Comparison of ENCODE assay signal across 15 cellular contexts in the genomic region with DNA sequence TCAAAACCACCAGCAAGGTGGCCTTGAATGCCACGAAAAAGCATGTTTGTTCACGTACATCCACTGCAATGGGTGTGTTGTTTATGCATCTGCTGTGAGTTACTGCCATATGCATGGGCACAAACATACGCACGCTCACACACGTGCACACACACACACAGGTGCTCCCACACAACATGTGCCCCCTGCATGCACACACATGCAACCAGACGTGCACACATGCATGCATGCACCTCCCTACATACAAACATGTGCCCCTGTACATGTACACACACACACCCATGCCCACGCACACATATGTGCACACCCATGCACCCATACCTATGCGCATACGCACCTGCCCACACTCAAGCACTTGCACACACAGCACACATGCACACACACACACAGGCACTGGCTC. TPM values are rescaled to one million over a fixed set of nuclear protein-coding genes. Genes with fewer than 3 reads are reported as not detected.
DNase-seq lines count a peak whose midpoint lies in the region; ATAC-seq, FAIRE-seq and TF ChIP-seq lines count a peak whose summit lies in the region.
"Had no signal": no experiment of that assay in that cellular context is flagged by ENCODE, and none has a peak within 500 bp of the region (broad histone marks: within the 10 kb centered on the region; RNA-seq: fewer than 3 reads in every experiment).

No MANE protein-coding gene starts in this region.

- peak overlapping the region; percentile 54; the same call in 1 of the 2 replicates for H2AFZ ChIP-seq in Loucy (ENCODE audit: low read length)
- H2AFZ ChIP-seq: GM23338 had no signal

- TF ChIP-seq CTCF in CD4-positive, alpha-beta T cell (IDR thresholded peaks at IDR 0.05), result no peak
- TF ChIP-seq CTCF in Loucy (conservative IDR thresholded peaks at IDR 0.05; ENCODE audit: low read length), result no peak

- no peaks in the 10 kb centered on the region for H3K9me3 Mint-ChIP-seq in CD4-positive, alpha-beta T cell
- H3K9me3 Mint-ChIP-seq: GM23338 had no signal

- no peaks in the 10 kb centered on the region for H3K9me2 ChIP-seq in Loucy (replicated peaks; ENCODE audit: low read depth, low read length)

- H3K4me3 ChIP-seq in Loucy (ENCODE audit: low read length, poor library complexity, severe bottlenecking), result no peak overlapping the region
- H3K4me3 ChIP-seq: BLaER1, GM23338 had no signal

- ATAC-seq in CD4-positive, alpha-beta T cell (ENCODE audit: poor library complexity), result no peak
- ATAC-seq in left lobe of liver, result no peak

- peak; percentile 35 for FAIRE-seq in urothelium cell line (lab: Jason Lieb, UNC)
- FAIRE-seq: G401.6, GM12891 had no signal

- H4K20me1 ChIP-seq in Loucy (ENCODE audit: insufficient read depth, low read length, poor library complexity, severe bottlenecking), result no peaks in the 10 kb centered on the region
- H4K20me1 ChIP-seq: BLaER1 had no signal

- POLR2A ChIA-PET in CD4-positive, alpha-beta T cell (lab: Charles Lee), result interaction anchor here (1.1 kb wide), 1 partner anchor 9 kb away, joined by 6 read pairs; no protein-coding TSS in a partner anchor

- H3K27me3 ChIP-seq in CD4-positive, alpha-beta T cell (ENCODE audit: control insufficient read depth, insufficient read depth, low read length), result no peaks in the 10 kb centered on the region
- H3K27me3 ChIP-seq in Loucy (ENCODE audit: insufficient read depth, low read length, poor library complexity, severe bottlenecking), result no peaks in the 10 kb centered on the region
- H3K27me3 ChIP-seq: BLaER1 had no signal

- no peak for DNase-seq in CD4-positive, alpha-beta T cell
- DNase-seq in left lobe of liver (ENCODE audit: low spot score) (peak; percentile 32), urothelium cell line (ENCODE audit: low spot score) (no peak), mesenteric fat pad (ENCODE audit: low spot score) (no peak)
- no peak for DNase-seq in activated effector memory CD4-positive, alpha-beta T cell treated with anti-CD3 and anti-CD28 coated beads, Interleukin-2, amount 50 U/mL, for 16 hours
- DNase-seq: DMS153, EL, H7 had no signal

- no peak overlapping the region for H3K27ac ChIP-seq in CD4-positive, alpha-beta T cell (ENCODE audit: low read depth, low read length)
- H3K27ac ChIP-seq: BLaER1, HL-60 had no signal

- H3K4me2 ChIP-seq in Loucy (ENCODE audit: low read depth, low read length, poor library complexity, severe bottlenecking), result no peak overlapping the region
- H3K4me2 ChIP-seq: GM23338 had no signal

- H3K4me1 ChIP-seq in Loucy (ENCODE audit: insufficient read depth, low read length, poor library complexity, severe bottlenecking), result peaks cover 36% of the 10 kb centered on the region

- H3K27ac Mint-ChIP-seq in CD4-positive, alpha-beta T cell, result peak overlapping the region; percentile 77
- H3K27ac Mint-ChIP-seq: GM23338 had no signal

- H3K9me3 ChIP-seq in CD4-positive, alpha-beta T cell (ENCODE audit: control insufficient read depth, low read length), result no peaks in the 10 kb centered on the region
- H3K9me3 ChIP-seq in Loucy (ENCODE audit: insufficient read depth, low read depth, low read length), result no peaks in the 10 kb centered on the region
- H3K9me3 ChIP-seq: BLaER1 had no signal

- H3K4me3 Mint-ChIP-seq in CD4-positive, alpha-beta T cell, result no peak overlapping the region
- H3K4me3 Mint-ChIP-seq: GM23338 had no signal

- no peaks in the 10 kb centered on the region for H3K36me3 Mint-ChIP-seq in CD4-positive, alpha-beta T cell (ENCODE audit: low read depth)

- H3K9ac ChIP-seq in Loucy (ENCODE audit: low read depth, low read length, poor library complexity, severe bottlenecking), result no peak overlapping the region
- H3K9ac ChIP-seq: BLaER1 had no signal

- peaks cover 32% of the 10 kb centered on the region for H3K4me1 Mint-ChIP-seq in CD4-positive, alpha-beta T cell (ENCODE audit: low read depth)
- H3K4me1 Mint-ChIP-seq: GM23338 had no signal

- H3K79me2 ChIP-seq in Loucy (ENCODE audit: insufficient read depth, low read length), result no peaks in the 10 kb centered on the region

- CTCF ChIA-PET in CD4-positive, alpha-beta T cell (lab: Charles Lee), result no interaction called here

- no peaks in the 10 kb centered on the region for H3F3A ChIP-seq in Loucy (ENCODE audit: low read depth)

- H3K36me3 ChIP-seq in Loucy (ENCODE audit: insufficient read depth, low read length), result no peaks in the 10 kb centered on the region
- H3K36me3 ChIP-seq: BLaER1 had no signal

- intact Hi-C loops in CD4-positive, alpha-beta T cell (cut with DNase I, micrococcal nuclease), result no loop called here

- no peaks in the 10 kb centered on the region for H3K27me3 Mint-ChIP-seq in CD4-positive, alpha-beta T cell

RNA-seq across cellular contexts. Expression of a gene that starts 10.1 kb away (rescaled TPM):
- not detected for total RNA-seq in CD4-positive, alpha-beta T cell
- total RNA-seq in left lobe of liver, result 0.15 TPM
- 1.2 TPM for total RNA-seq in mesenteric fat pad
- total RNA-seq: A673 had no signal
